ENCODE assay signal across 8 cellular contexts in genomic region chr12:120116443-120116791, GRCh38. TPM values are rescaled to one million over a fixed set of nuclear protein-coding genes. Genes with fewer than 3 reads are reported as not detected.
DNase-seq lines count a peak whose midpoint lies in the region; TF ChIP-seq lines count a peak whose summit lies in the region.

TSS of gene RAB35 (minus strand) at chr12:120116753. CDS start at chr12:120116650, 103 bp downstream.

- H3K27ac Mint-ChIP-seq in activated naive CD4-positive, alpha-beta T cell treated with anti-CD3 and anti-CD28 coated beads, Interleukin-2, amount 10 ng/mL, durations not matched to agents 7 days and 5 days: peak within 1 kb of the TSS; percentile 93
- H3K27ac Mint-ChIP-seq in activated naive CD8-positive, alpha-beta T cell treated with anti-CD3 and anti-CD28 coated beads for 36 hours: peak within 1 kb of the TSS; percentile 90

- peaks cover 26% of the 10 kb centered on the region for H4K20me1 ChIP-seq in hepatocyte (ENCODE audit: insufficient read depth, poor library complexity, severe bottlenecking)

- CTCF ChIA-PET in activated naive CD4-positive, alpha-beta T cell treated with anti-CD3 and anti-CD28 coated beads, Interleukin-2, amount 10 ng/mL, durations not matched to agents 7 days and 5 days (lab: Charles Lee): interaction anchor here (0.9 kb wide), 1 partner anchor 113 kb away, joined by 3 read pairs; no protein-coding TSS in a partner anchor

- H3K36me3 ChIP-seq in hepatocyte (replicated peaks; ENCODE audit: insufficient read depth, low read depth) (no peaks in the 10 kb centered on the region), skeletal muscle satellite cell (ENCODE audit: insufficient read depth, low read length) (peaks cover 17% of the 10 kb centered on the region)

- no peak for DNase-seq in activated naive CD4-positive, alpha-beta T cell treated with anti-CD3 and anti-CD28 coated beads, Interleukin-2, amount 10 ng/mL, durations not matched to agents 7 days and 5 days
- DNase-seq in activated naive CD4-positive, alpha-beta T cell treated with Interleukin-2 at 50 U/mL for 16 hours: no peak
- no peak for DNase-seq in activated naive CD8-positive, alpha-beta T cell treated with anti-CD3 and anti-CD28 coated beads for 36 hours
- no peak for DNase-seq in hepatocyte (ENCODE audit: low spot score)
- no peak for DNase-seq in SHP77 (lab: John Stamatoyannopoulos, UW)
- DNase-seq in NCI-H524 treated with DMSO at 0.1 percent for 48 hours (lab: John Stamatoyannopoulos, UW): no peak
- no peak for DNase-seq in RKO (ENCODE audit: low spot score)

- no peaks in the 10 kb centered on the region for H3K9me2 ChIP-seq in hepatocyte (replicated peaks; ENCODE audit: insufficient read depth)

- H3K27me3 ChIP-seq in hepatocyte: no peaks in the 10 kb centered on the region
- no peaks in the 10 kb centered on the region for H3K27me3 ChIP-seq in skeletal muscle satellite cell (ENCODE audit: control insufficient read depth, insufficient read depth, low read length)

- H3K4me1 ChIP-seq in hepatocyte (ENCODE audit: insufficient read depth) (peaks cover 27% of the 10 kb centered on the region), skeletal muscle satellite cell (ENCODE audit: control insufficient read depth, insufficient read depth, low read length) (peaks cover 36% of the 10 kb centered on the region)

- H3K79me2 ChIP-seq in hepatocyte: peaks cover 54% of the 10 kb centered on the region

- H3K4me2 ChIP-seq in hepatocyte (peak within 1 kb of the TSS; percentile 95), skeletal muscle satellite cell (ENCODE audit: low read length) (peak within 1 kb of the TSS; percentile 92)

- H3K9ac ChIP-seq in skeletal muscle satellite cell (ENCODE audit: low read depth, low read length): peak within 1 kb of the TSS; percentile 92

- H3K4me3 ChIP-seq in hepatocyte (peak within 1 kb of the TSS; percentile 87), skeletal muscle satellite cell (ENCODE audit: low read length) (peak within 1 kb of the TSS; percentile 94)

- H3K9me3 Mint-ChIP-seq in activated naive CD4-positive, alpha-beta T cell treated with anti-CD3 and anti-CD28 coated beads, Interleukin-2, amount 10 ng/mL, durations not matched to agents 7 days and 5 days: no peaks in the 10 kb centered on the region
- no peaks in the 10 kb centered on the region for H3K9me3 Mint-ChIP-seq in activated naive CD8-positive, alpha-beta T cell treated with anti-CD3 and anti-CD28 coated beads for 36 hours

- H3K9me3 ChIP-seq in hepatocyte (ENCODE audit: low read depth) (no peaks in the 10 kb centered on the region), skeletal muscle satellite cell (replicated peaks; ENCODE audit: low read length) (no peaks in the 10 kb centered on the region)

- WGBS in hepatocyte (ENCODE audit: low lambda C conversion rate, missing lambda C conversion rate): 0% methylated on average over 9 of the region's 49 CpGs

- H3K4me1 Mint-ChIP-seq in activated naive CD4-positive, alpha-beta T cell treated with anti-CD3 and anti-CD28 coated beads, Interleukin-2, amount 10 ng/mL, durations not matched to agents 7 days and 5 days: peaks cover 81% of the 10 kb centered on the region
- H3K4me1 Mint-ChIP-seq in activated naive CD8-positive, alpha-beta T cell treated with anti-CD3 and anti-CD28 coated beads for 36 hours: peaks cover 62% of the 10 kb centered on the region

- TF ChIP-seq CTCF in hepatocyte (IDR thresholded peaks at IDR 0.05; ENCODE audit: poor library complexity): no peak

- peaks cover 52% of the 10 kb centered on the region for H3K36me3 Mint-ChIP-seq in activated naive CD4-positive, alpha-beta T cell treated with anti-CD3 and anti-CD28 coated beads, Interleukin-2, amount 10 ng/mL, durations not matched to agents 7 days and 5 days
- peaks cover 40% of the 10 kb centered on the region for H3K36me3 Mint-ChIP-seq in activated naive CD8-positive, alpha-beta T cell treated with anti-CD3 and anti-CD28 coated beads for 36 hours

- H3K27me3 Mint-ChIP-seq in activated naive CD4-positive, alpha-beta T cell treated with anti-CD3 and anti-CD28 coated beads, Interleukin-2, amount 10 ng/mL, durations not matched to agents 7 days and 5 days: no peaks in the 10 kb centered on the region
- H3K27me3 Mint-ChIP-seq in activated naive CD8-positive, alpha-beta T cell treated with anti-CD3 and anti-CD28 coated beads for 36 hours: no peaks in the 10 kb centered on the region

- peak within 1 kb of the TSS; percentile 95 for H3K4me3 Mint-ChIP-seq in activated naive CD4-positive, alpha-beta T cell treated with anti-CD3 and anti-CD28 coated beads, Interleukin-2, amount 10 ng/mL, durations not matched to agents 7 days and 5 days
- peak within 1 kb of the TSS; percentile 98 for H3K4me3 Mint-ChIP-seq in activated naive CD8-positive, alpha-beta T cell treated with anti-CD3 and anti-CD28 coated beads for 36 hours

- peak within 1 kb of the TSS; percentile 90 for H3K27ac ChIP-seq in hepatocyte

- H2AFZ ChIP-seq in hepatocyte: peak within 1 kb of the TSS; percentile 79

RNA-seq across cellular contexts. Expression of gene RAB35, which starts in this region (rescaled TPM):
- total RNA-seq in activated naive CD8-positive, alpha-beta T cell treated with anti-CD3 and anti-CD28 coated beads for 36 hours: 10 to 100 TPM; 53.8 to 54.3 TPM
- 22.0 and 22.6 TPM in 2 replicates for total RNA-seq in hepatocyte
- 24.0 and 26.0 TPM in 2 replicates for polyA plus RNA-seq in hepatocyte
- total RNA-seq in skeletal muscle satellite cell (2012; rRNA removed): 23.8 and 26.2 TPM in 2 replicates
